In genomic region chr5:34826347-34826746, GRCh38 we compare ENCODE assay signal across 19 cellular contexts. TPM values are rescaled to one million over a fixed set of nuclear protein-coding genes. Genes with fewer than 3 reads are reported as not detected.
"Had no signal": no experiment of that assay in that cellular context is flagged by ENCODE, and none has a peak within 500 bp of the region (broad histone marks: within the 10 kb centered on the region; RNA-seq: fewer than 3 reads in every experiment).

No MANE protein-coding gene starts in this region.

- H3K4me1 Mint-ChIP-seq: activated CD8-positive, alpha-beta memory T cell treated with anti-CD3 and anti-CD28 coated beads, Interleukin-2, amount 10 ng/mL, durations not matched to agents 7 days and 5 days; activated naive CD8-positive, alpha-beta T cell treated with anti-CD3 and anti-CD28 coated beads, Interleukin-2, amount 50 U/mL, for 24 hours; stimulated activated effector memory CD8-positive, alpha-beta T cell treated with anti-CD3 and anti-CD28 coated beads, Interleukin-12 subunit alpha, Interleukin-12 subunit beta, amount 100 ng/mL, for 72 hours had no signal

- H3K4me1 ChIP-seq: gastroesophageal sphincter, pancreas, sigmoid colon, uterus had no signal

- H3K9me3 Mint-ChIP-seq: activated naive CD4-positive, alpha-beta T cell treated with anti-CD3 and anti-CD28 coated beads for 36 hours; activated naive CD8-positive, alpha-beta T cell treated with anti-CD3 and anti-CD28 coated beads, Interleukin-2, amount 50 U/mL, for 24 hours; activated T-helper 2 cell treated with anti-CD3 and anti-CD28 coated beads, Interferon-gamma antibody, Interleukin-2, Interleukin-4, amounts not matched to agents 10 μg/mL and 5 μg/mL and 100 μg/mL, durations not matched to agents 14 hours and 24 hours and 36 hours; neural crest cell; stimulated activated effector memory CD8-positive, alpha-beta T cell treated with anti-CD3 and anti-CD28 coated beads, Interleukin-12 subunit alpha, Interleukin-12 subunit beta, amount 100 ng/mL, for 72 hours had no signal

- H3K36me3 ChIP-seq: uterus had no signal

- H3K4me3 Mint-ChIP-seq: activated CD8-positive, alpha-beta memory T cell treated with anti-CD3 and anti-CD28 coated beads, Interleukin-2, amount 10 ng/mL, durations not matched to agents 7 days and 5 days; activated naive CD4-positive, alpha-beta T cell treated with anti-CD3 and anti-CD28 coated beads for 36 hours; activated naive CD8-positive, alpha-beta T cell treated with anti-CD3 and anti-CD28 coated beads, Interleukin-2, amount 50 U/mL, for 24 hours; neural crest cell; stimulated activated effector memory CD8-positive, alpha-beta T cell treated with anti-CD3 and anti-CD28 coated beads, Interleukin-12 subunit alpha, Interleukin-12 subunit beta, amount 100 ng/mL, for 72 hours had no signal

- ATAC-seq: activated CD8-positive, alpha-beta memory T cell treated with anti-CD3 and anti-CD28 coated beads, Interleukin-2, amount 10 ng/mL, durations not matched to agents 7 days and 5 days; activated naive CD8-positive, alpha-beta T cell treated with anti-CD3 and anti-CD28 coated beads, Interleukin-2, amount 50 U/mL, for 24 hours; gastroesophageal sphincter; pancreas; SK-N-SH treated with all-trans-retinoic acid at 6 μM for 48 hours; stimulated activated effector memory CD8-positive, alpha-beta T cell treated with anti-CD3 and anti-CD28 coated beads, Interleukin-12 subunit alpha, Interleukin-12 subunit beta, amount 100 ng/mL, for 72 hours had no signal

- H3K9me3 ChIP-seq: gastroesophageal sphincter, left ventricle myocardium inferior, pancreas, sigmoid colon, uterus had no signal

- H3K4me3 ChIP-seq: gastroesophageal sphincter, left ventricle myocardium inferior, pancreas, sigmoid colon, uterus had no signal

- H3K27ac Mint-ChIP-seq: activated CD8-positive, alpha-beta memory T cell treated with anti-CD3 and anti-CD28 coated beads, Interleukin-2, amount 10 ng/mL, durations not matched to agents 7 days and 5 days; activated naive CD4-positive, alpha-beta T cell treated with anti-CD3 and anti-CD28 coated beads for 36 hours; activated naive CD8-positive, alpha-beta T cell treated with anti-CD3 and anti-CD28 coated beads, Interleukin-2, amount 50 U/mL, for 24 hours; activated T-helper 2 cell treated with anti-CD3 and anti-CD28 coated beads, Interferon-gamma antibody, Interleukin-2, Interleukin-4, amounts not matched to agents 10 μg/mL and 5 μg/mL and 100 μg/mL, durations not matched to agents 14 hours and 24 hours and 36 hours; stimulated activated effector memory CD8-positive, alpha-beta T cell treated with anti-CD3 and anti-CD28 coated beads, Interleukin-12 subunit alpha, Interleukin-12 subunit beta, amount 100 ng/mL, for 72 hours had no signal

- H3K27ac ChIP-seq: gastroesophageal sphincter, left ventricle myocardium inferior, pancreas, sigmoid colon, uterus had no signal

- H3K36me3 Mint-ChIP-seq: activated CD8-positive, alpha-beta memory T cell treated with anti-CD3 and anti-CD28 coated beads, Interleukin-2, amount 10 ng/mL, durations not matched to agents 7 days and 5 days; stimulated activated effector memory CD8-positive, alpha-beta T cell treated with anti-CD3 and anti-CD28 coated beads, Interleukin-12 subunit alpha, Interleukin-12 subunit beta, amount 100 ng/mL, for 72 hours had no signal

- H3K27me3 ChIP-seq: gastroesophageal sphincter, pancreas, sigmoid colon, uterus had no signal

- DNase-seq: activated CD4-positive, alpha-beta T cell treated with anti-CD3 and anti-CD28 coated beads for 1 hour; activated CD4-positive, alpha-beta T cell treated with anti-CD3 and anti-CD28 coated beads, Interleukin-2, amount 50 U/mL, for 48 hours; activated CD8-positive, alpha-beta memory T cell treated with anti-CD3 and anti-CD28 coated beads, Interleukin-2, amount 10 ng/mL, durations not matched to agents 7 days and 5 days; activated naive CD4-positive, alpha-beta T cell treated with anti-CD3 and anti-CD28 coated beads for 36 hours; activated naive CD8-positive, alpha-beta T cell treated with anti-CD3 and anti-CD28 coated beads, Interleukin-2, amount 50 U/mL, for 24 hours; activated T-cell treated with anti-CD3 and anti-CD28 coated beads, Interleukin-2, amount 50 U/mL, for 1 hour; caudate nucleus; effector memory CD4-positive, alpha-beta T cell; kidney; left ventricle myocardium inferior; pancreas; sigmoid colon; uterus had no signal

RNA-seq across cellular contexts. Expression of gene TTC23L, which starts 12.6 kb away (rescaled TPM):
- total RNA-seq: activated CD8-positive, alpha-beta memory T cell treated with anti-CD3 and anti-CD28 coated beads, Interleukin-2, amount 10 ng/mL, durations not matched to agents 7 days and 5 days; activated T-helper 2 cell treated with anti-CD3 and anti-CD28 coated beads, Interferon-gamma antibody, Interleukin-2, Interleukin-4, amounts not matched to agents 10 μg/mL and 5 μg/mL and 100 μg/mL, durations not matched to agents 14 hours and 24 hours and 36 hours; epithelial cell of proximal tubule; left ventricle myocardium inferior had no signal
